8 cellular contexts compared by ENCODE assay signal in the genomic region with DNA sequence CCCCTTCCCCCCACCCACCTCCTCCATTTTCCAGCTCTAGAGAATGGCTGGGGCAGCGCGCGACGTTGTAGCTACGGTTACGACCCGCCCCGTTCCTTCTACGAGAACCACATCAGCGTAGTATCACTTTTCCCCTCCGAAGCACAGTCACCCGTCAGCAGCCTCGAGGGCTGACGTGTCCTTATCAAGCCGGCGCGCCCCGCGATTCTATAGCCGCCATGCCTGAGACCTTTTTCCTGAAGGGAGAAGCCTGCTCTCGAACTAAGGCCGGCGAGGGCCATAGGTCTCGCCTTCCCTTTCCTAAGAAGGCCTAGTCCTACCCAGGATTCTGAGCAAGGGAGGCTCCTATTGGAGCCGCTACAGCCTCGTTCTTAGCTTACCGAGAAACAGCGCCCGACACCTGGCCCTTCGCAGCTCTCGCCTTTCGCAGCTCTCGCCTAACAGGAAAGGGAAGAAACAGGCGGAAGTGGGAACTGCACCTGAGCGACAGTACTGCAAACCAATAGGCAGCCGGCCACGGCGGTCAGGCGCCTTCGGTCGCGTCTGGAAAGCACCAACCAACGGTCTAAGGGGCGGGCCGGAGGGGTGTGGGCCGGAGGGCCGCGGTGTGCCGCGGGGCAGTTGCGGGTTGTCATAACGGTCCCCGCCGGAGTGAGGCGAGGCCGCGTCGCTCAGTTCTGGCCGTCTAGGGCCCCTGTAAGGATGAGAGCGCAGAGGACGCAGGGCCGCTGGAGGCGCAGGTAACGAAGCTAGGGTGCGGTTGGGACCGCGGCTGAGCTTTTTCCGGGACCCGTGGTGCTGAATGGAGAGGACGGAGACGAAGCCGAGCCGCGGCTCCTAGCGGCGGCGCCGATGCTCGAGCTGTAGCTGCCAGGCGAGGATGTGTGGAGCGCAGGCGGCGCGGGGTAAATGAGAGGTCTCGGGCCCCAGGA. TPM values are rescaled to one million over a fixed set of nuclear protein-coding genes. Genes with fewer than 3 reads are reported as not detected.
DNase-seq lines count a peak whose midpoint lies in the region; ATAC-seq and TF ChIP-seq lines count a peak whose summit lies in the region.

A gene (plus strand): TSS at position 618 of the 932 bp plus-strand sequence. CDS start 470 bp downstream, outside the sequence.
A gene (minus strand): TSS at position 445 of the 932 bp plus-strand sequence. CDS start 1,522 bp downstream, outside the sequence.

- no peaks in the 10 kb centered on the region for H3K27me3 ChIP-seq in CD4-positive, CD25-positive, alpha-beta regulatory T cell (ENCODE audit: control insufficient read depth, insufficient read depth, low read length)
- no peaks in the 10 kb centered on the region for H3K27me3 ChIP-seq in liver (ENCODE audit: control insufficient read depth in 4 of 4, insufficient read depth in 4 of 4, low read length in 3 of 4)

- peaks cover 17% of the 10 kb centered on the region for H3K36me3 ChIP-seq in CD4-positive, CD25-positive, alpha-beta regulatory T cell (ENCODE audit: control insufficient read depth, insufficient read depth, low read length)
- peaks cover 0 to 11% (median 5%) of the 10 kb centered on the region in 4 donors for H3K36me3 ChIP-seq in liver (ENCODE audit: control insufficient read depth in 4 of 4, insufficient read depth in 3 of 4, low read depth in 1 of 4, low read length in 3 of 4)

- H3K9ac ChIP-seq in liver (ENCODE audit: low read depth in 1 of 2, low read length in 2 of 2), result peak within 1 kb of the TSS; percentile 88 to 93

- H3K27me3 Mint-ChIP-seq in CD4-positive, CD25-positive, alpha-beta regulatory T cell, result peaks cover 4% of the 10 kb centered on the region

- peaks cover 18% of the 10 kb centered on the region for H3K36me3 Mint-ChIP-seq in CD4-positive, CD25-positive, alpha-beta regulatory T cell

- under 1% methylated on average over 85 of the region's 85 CpGs for WGBS in liver

- no peaks in the 10 kb centered on the region for H3K9me3 Mint-ChIP-seq in CD4-positive, CD25-positive, alpha-beta regulatory T cell

- no peaks in the 10 kb centered on the region for H3K9me3 ChIP-seq in CD4-positive, CD25-positive, alpha-beta regulatory T cell (ENCODE audit: control insufficient read depth in 2 of 2, low read length in 2 of 2)
- no peaks in the 10 kb centered on the region for H3K9me3 ChIP-seq in liver (ENCODE audit: control insufficient read depth in 4 of 4, low read length in 3 of 4)

- peaks cover 55% of the 10 kb centered on the region for H3K4me1 ChIP-seq in CD4-positive, CD25-positive, alpha-beta regulatory T cell (ENCODE audit: control insufficient read depth, insufficient read depth, low read length, poor library complexity, severe bottlenecking)
- peaks cover 0 to 44% (median 22%) of the 10 kb centered on the region in 4 donors for H3K4me1 ChIP-seq in liver (ENCODE audit: control insufficient read depth in 4 of 4, insufficient read depth in 4 of 4, low read length in 3 of 4)

- peak within 1 kb of the TSS; percentile 99 to 100 (median 99) for H3K4me3 Mint-ChIP-seq in CD4-positive, CD25-positive, alpha-beta regulatory T cell

- peak in 1 of 2 donors; percentile 19 for TF ChIP-seq RAD21 in liver (IDR thresholded peaks at IDR 0.05)

- ATAC-seq in CD4-positive, CD25-positive, alpha-beta regulatory T cell (ENCODE audit: low read depth in 2 of 2), result peak; percentile 89
- ATAC-seq in GM19395 (IDR thresholded peaks at IDR 0.05; ENCODE audit: unreplicated experiment) (peak; percentile 95), HG03565 (IDR thresholded peaks at IDR 0.05; ENCODE audit: unreplicated experiment) (peak; percentile 88)

- peak; percentile 91 to 97 (median 95) for DNase-seq in CD4-positive, CD25-positive, alpha-beta regulatory T cell
- DNase-seq in NCI-H748 treated with DMSO at 0.1 percent for 48 hours (lab: John Stamatoyannopoulos, UW) (peak; percentile 96), dermis blood vessel endothelial cell (peak; percentile 99)
- peak; percentile 88 to 90 for DNase-seq in activated CD4-positive, alpha-beta T cell treated with anti-CD3 and anti-CD28 coated beads, Interleukin-2, amount 50 U/mL, for 4 hours
- peak; percentile 96 for DNase-seq in stimulated activated CD4-positive, alpha-beta T cell treated with anti-CD3 and anti-CD28 coated beads, Interleukin-4, amount 100 ng/mL, for 24 hours

- peak within 1 kb of the TSS; percentile 99 for H3K27ac ChIP-seq in CD4-positive, CD25-positive, alpha-beta regulatory T cell (ENCODE audit: insufficient read depth, low read length, poor library complexity, severe bottlenecking)
- peak within 1 kb of the TSS; percentile 93 to 96 for H3K27ac ChIP-seq in liver (ENCODE audit: low read depth in 1 of 2, low read length in 2 of 2)

- peak within 1 kb of the TSS; percentile 99 for H3K27ac Mint-ChIP-seq in CD4-positive, CD25-positive, alpha-beta regulatory T cell

- H3K4me3 ChIP-seq in CD4-positive, CD25-positive, alpha-beta regulatory T cell (ENCODE audit: low read depth, low read length), result peak within 1 kb of the TSS; percentile 93
- H3K4me3 ChIP-seq in liver (ENCODE audit: low read depth in 1 of 3, low read length in 3 of 3), result peak within 1 kb of the TSS; percentile 88 to 92 (median 90)

- peak; percentile 29 for TF ChIP-seq CTCF in liver (IDR thresholded peaks at IDR 0.05; ENCODE audit: low read depth, low read length, missing input control)

- peaks cover 35 to 73% (median 54%) of the 10 kb centered on the region in 4 donors for H3K4me1 Mint-ChIP-seq in CD4-positive, CD25-positive, alpha-beta regulatory T cell

TF ChIP-seq in liver, 16 proteins besides CTCF, POLR2A, EP300 and RAD21:
- no peak for TF ChIP-seq RXRA (IDR thresholded peaks at IDR 0.05)
- TF ChIP-seq GABPA (IDR thresholded peaks at IDR 0.05 in 1 of 2, conservative IDR thresholded peaks at IDR 0.05 in 1 of 2), result peak; percentile 78 to 93
- TF ChIP-seq FOXA1 (IDR thresholded peaks at IDR 0.05), result no peak
- TF ChIP-seq SP1 (IDR thresholded peaks at IDR 0.05), result peak; percentile 85
- TF ChIP-seq YY1 (IDR thresholded peaks at IDR 0.05), result peak; percentile 94
- TF ChIP-seq, protein P1, sequence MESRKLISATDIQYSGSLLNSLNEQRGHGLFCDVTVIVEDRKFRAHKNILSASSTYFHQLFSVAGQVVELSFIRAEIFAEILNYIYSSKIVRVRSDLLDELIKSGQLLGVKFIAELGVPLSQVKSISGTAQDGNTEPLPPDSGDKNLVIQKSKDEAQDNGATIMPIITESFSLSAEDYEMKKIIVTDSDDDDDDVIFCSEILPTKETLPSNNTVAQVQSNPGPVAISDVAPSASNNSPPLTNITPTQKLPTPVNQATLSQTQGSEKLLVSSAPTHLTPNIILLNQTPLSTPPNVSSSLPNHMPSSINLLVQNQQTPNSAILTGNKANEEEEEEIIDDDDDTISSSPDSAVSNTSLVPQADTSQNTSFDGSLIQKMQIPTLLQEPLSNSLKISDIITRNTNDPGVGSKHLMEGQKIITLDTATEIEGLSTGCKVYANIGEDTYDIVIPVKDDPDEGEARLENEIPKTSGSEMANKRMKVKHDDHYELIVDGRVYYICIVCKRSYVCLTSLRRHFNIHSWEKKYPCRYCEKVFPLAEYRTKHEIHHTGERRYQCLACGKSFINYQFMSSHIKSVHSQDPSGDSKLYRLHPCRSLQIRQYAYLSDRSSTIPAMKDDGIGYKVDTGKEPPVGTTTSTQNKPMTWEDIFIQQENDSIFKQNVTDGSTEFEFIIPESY (IDR thresholded peaks at IDR 0.05), result peak; percentile 56
- TF ChIP-seq TAF1 (conservative IDR thresholded peaks at IDR 0.05), result peak; percentile 97
- TF ChIP-seq, protein P2, sequence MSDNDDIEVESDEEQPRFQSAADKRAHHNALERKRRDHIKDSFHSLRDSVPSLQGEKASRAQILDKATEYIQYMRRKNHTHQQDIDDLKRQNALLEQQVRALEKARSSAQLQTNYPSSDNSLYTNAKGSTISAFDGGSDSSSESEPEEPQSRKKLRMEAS (IDR thresholded peaks at IDR 0.05), result peak; percentile 48
- TF ChIP-seq HNF4G (IDR thresholded peaks at IDR 0.05), result no peak
- no peak for TF ChIP-seq HNF4A (conservative IDR thresholded peaks at IDR 0.05)
- TF ChIP-seq, protein P3, sequence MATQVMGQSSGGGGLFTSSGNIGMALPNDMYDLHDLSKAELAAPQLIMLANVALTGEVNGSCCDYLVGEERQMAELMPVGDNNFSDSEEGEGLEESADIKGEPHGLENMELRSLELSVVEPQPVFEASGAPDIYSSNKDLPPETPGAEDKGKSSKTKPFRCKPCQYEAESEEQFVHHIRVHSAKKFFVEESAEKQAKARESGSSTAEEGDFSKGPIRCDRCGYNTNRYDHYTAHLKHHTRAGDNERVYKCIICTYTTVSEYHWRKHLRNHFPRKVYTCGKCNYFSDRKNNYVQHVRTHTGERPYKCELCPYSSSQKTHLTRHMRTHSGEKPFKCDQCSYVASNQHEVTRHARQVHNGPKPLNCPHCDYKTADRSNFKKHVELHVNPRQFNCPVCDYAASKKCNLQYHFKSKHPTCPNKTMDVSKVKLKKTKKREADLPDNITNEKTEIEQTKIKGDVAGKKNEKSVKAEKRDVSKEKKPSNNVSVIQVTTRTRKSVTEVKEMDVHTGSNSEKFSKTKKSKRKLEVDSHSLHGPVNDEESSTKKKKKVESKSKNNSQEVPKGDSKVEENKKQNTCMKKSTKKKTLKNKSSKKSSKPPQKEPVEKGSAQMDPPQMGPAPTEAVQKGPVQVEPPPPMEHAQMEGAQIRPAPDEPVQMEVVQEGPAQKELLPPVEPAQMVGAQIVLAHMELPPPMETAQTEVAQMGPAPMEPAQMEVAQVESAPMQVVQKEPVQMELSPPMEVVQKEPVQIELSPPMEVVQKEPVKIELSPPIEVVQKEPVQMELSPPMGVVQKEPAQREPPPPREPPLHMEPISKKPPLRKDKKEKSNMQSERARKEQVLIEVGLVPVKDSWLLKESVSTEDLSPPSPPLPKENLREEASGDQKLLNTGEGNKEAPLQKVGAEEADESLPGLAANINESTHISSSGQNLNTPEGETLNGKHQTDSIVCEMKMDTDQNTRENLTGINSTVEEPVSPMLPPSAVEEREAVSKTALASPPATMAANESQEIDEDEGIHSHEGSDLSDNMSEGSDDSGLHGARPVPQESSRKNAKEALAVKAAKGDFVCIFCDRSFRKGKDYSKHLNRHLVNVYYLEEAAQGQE (IDR thresholded peaks at IDR 0.05), result peak; percentile 95

RNA-seq across cellular contexts. Expression of the first gene that starts in this region (rescaled TPM):
- total RNA-seq in CD4-positive, CD25-positive, alpha-beta regulatory T cell, result 32.0 TPM
- polyA plus RNA-seq in CD4-positive, CD25-positive, alpha-beta regulatory T cell, result 10 to 100 TPM; 34.6 to 43.7 (median 36.4) TPM
- total RNA-seq in dermis blood vessel endothelial cell (98.6 and 104 TPM in 2 replicates), liver (10 to 100 TPM; 31.5 to 44.0 TPM)
- polyA plus RNA-seq in liver, result 10 to 100 TPM; 10.5 to 26.0 TPM

RNA-seq across cellular contexts. Expression of the second gene that starts in this region (rescaled TPM):
- 240 TPM for total RNA-seq in CD4-positive, CD25-positive, alpha-beta regulatory T cell
- polyA plus RNA-seq in CD4-positive, CD25-positive, alpha-beta regulatory T cell, result 100 to 1,000 TPM; 632 to 774 (median 735) TPM
- total RNA-seq in dermis blood vessel endothelial cell (210 and 341 TPM in 2 replicates), liver (100 to 1,000 TPM; 110 to 115 TPM)
- 100 to 1,000 TPM; 181 to 268 TPM for polyA plus RNA-seq in liver

Comparison
In these comparisons a context has a peak if more than half of its experiments do, and no peak if none do; other contexts are left out.
1. Peak in every context shown above with its lines: DNase-seq, ATAC-seq, H3K4me3 ChIP-seq and H3K27ac ChIP-seq.